ENCODE assay signal across 11 cellular contexts in genomic region chr9:136085815-136086212, GRCh38. TPM values are rescaled to one million over a fixed set of nuclear protein-coding genes. Genes with fewer than 3 reads are reported as not detected.
A peak's percentile ranks its signal among the peaks of the same experiment; 100 is the strongest.
DNase-seq lines count a peak whose midpoint lies in the region; ATAC-seq and TF ChIP-seq lines count a peak whose summit lies in the region.
"Had no signal": no experiment of that assay in that cellular context is flagged by ENCODE, and none has a peak within 500 bp of the region (broad histone marks: within the 10 kb centered on the region; RNA-seq: fewer than 3 reads in every experiment).

No MANE protein-coding gene starts in this region.

- CTCF ChIA-PET in activated CD4-positive, alpha-beta T cell treated with anti-CD3 and anti-CD28 coated beads, Interleukin-2, amount 10 ng/mL, durations not matched to agents 7 days and 5 days (lab: Charles Lee), result no interaction called here

- peaks cover 6% of the 10 kb centered on the region for H3K4me1 Mint-ChIP-seq in activated CD4-positive, alpha-beta T cell treated with anti-CD3 and anti-CD28 coated beads, Interleukin-2, amount 10 ng/mL, durations not matched to agents 7 days and 5 days

- H3K9me3 ChIP-seq in BE2C (no peaks in the 10 kb centered on the region), ascending aorta (no peaks in the 10 kb centered on the region), psoas muscle (no peaks in the 10 kb centered on the region)

- H3K9me3 Mint-ChIP-seq in activated CD4-positive, alpha-beta T cell treated with anti-CD3 and anti-CD28 coated beads, Interleukin-2, amount 10 ng/mL, durations not matched to agents 7 days and 5 days, result no peaks in the 10 kb centered on the region
- H3K9me3 Mint-ChIP-seq: activated CD4-positive, alpha-beta T cell treated with anti-CD3 and anti-CD28 coated beads, Interleukin-2, amount 10 ng/mL, durations not matched to agents 24 days and 14 days had no signal

- H3K27me3 Mint-ChIP-seq in activated CD4-positive, alpha-beta T cell treated with anti-CD3 and anti-CD28 coated beads, Interleukin-2, amount 10 ng/mL, durations not matched to agents 7 days and 5 days, result no peaks in the 10 kb centered on the region
- H3K27me3 Mint-ChIP-seq: activated CD4-positive, alpha-beta T cell treated with anti-CD3 and anti-CD28 coated beads, Interleukin-2, amount 10 ng/mL, durations not matched to agents 24 days and 14 days had no signal

- H3K36me3 ChIP-seq in BE2C (no peaks in the 10 kb centered on the region), ascending aorta (no peaks in the 10 kb centered on the region), psoas muscle (ENCODE audit: insufficient read depth in 1 of 2, low read depth in 1 of 2) (no peaks in the 10 kb centered on the region)

- TF ChIP-seq CTCF in BE2C (IDR thresholded peaks at IDR 0.05; ENCODE audit: low read depth, low read length) (no peak), ascending aorta (IDR thresholded peaks at IDR 0.05) (no peak), psoas muscle (IDR thresholded peaks at IDR 0.05) (no peak)

- no peak overlapping the region for H3K4me3 Mint-ChIP-seq in activated CD4-positive, alpha-beta T cell treated with anti-CD3 and anti-CD28 coated beads, Interleukin-2, amount 10 ng/mL, durations not matched to agents 7 days and 5 days
- H3K4me3 Mint-ChIP-seq: activated CD4-positive, alpha-beta T cell treated with anti-CD3 and anti-CD28 coated beads, Interleukin-2, amount 10 ng/mL, durations not matched to agents 24 days and 14 days had no signal

- intact Hi-C loops in ascending aorta (cut with DNase I), result no loop called here
- intact Hi-C loops in psoas muscle (cut with DNase I), result loop anchor here (5.0 kb wide), 2 partner anchors 36 to 59 kb away; no protein-coding TSS in a partner anchor

- no peak overlapping the region for H3K4me3 ChIP-seq in BE2C (ENCODE audit: low read depth, low read length)
- peak overlapping the region in 1 of 2 donors; percentile 46 for H3K4me3 ChIP-seq in ascending aorta
- H3K4me3 ChIP-seq in psoas muscle, result peak overlapping the region; percentile 21

- ATAC-seq in psoas muscle, result peak; percentile 83 to 86 (median 85)
- no peak for ATAC-seq in HG02678 (IDR thresholded peaks at IDR 0.05; ENCODE audit: unreplicated experiment)
- no peak for ATAC-seq in GM19023 (IDR thresholded peaks at IDR 0.05; ENCODE audit: unreplicated experiment)

- 21 to 29% (median 27%) methylated on average over 16 of the region's 16 CpGs for WGBS in psoas muscle, 3 donors

- POLR2A ChIA-PET in activated CD4-positive, alpha-beta T cell treated with anti-CD3 and anti-CD28 coated beads, Interleukin-2, amount 10 ng/mL, durations not matched to agents 7 days and 5 days (lab: Charles Lee), result no interaction called here

- no peak overlapping the region for H3K27ac Mint-ChIP-seq in activated CD4-positive, alpha-beta T cell treated with anti-CD3 and anti-CD28 coated beads, Interleukin-2, amount 10 ng/mL, durations not matched to agents 7 days and 5 days
- H3K27ac Mint-ChIP-seq: activated CD4-positive, alpha-beta T cell treated with anti-CD3 and anti-CD28 coated beads, Interleukin-2, amount 10 ng/mL, durations not matched to agents 24 days and 14 days had no signal

- H3K27ac ChIP-seq in ascending aorta, result peak overlapping the region; percentile 83 to 90
- peak overlapping the region; percentile 93 for H3K27ac ChIP-seq in psoas muscle

- peak; percentile 8 for DNase-seq in BE2C
- peak in 1 of 2 donors; percentile 86 for DNase-seq in ascending aorta (ENCODE audit: low spot score in 2 of 2)
- DNase-seq in hippocampal formation (lab: John Stamatoyannopoulos, UW), result peak; percentile 85 to 88
- DNase-seq in psoas muscle, result peak; percentile 65 to 90
- DNase-seq in activated CD4-positive, alpha-beta T cell treated with anti-CD3 and anti-CD28 coated beads, Interleukin-2, amount 10 ng/mL, durations not matched to agents 7 days and 5 days, result no peak
- no peak for DNase-seq in T1000 (lab: John Stamatoyannopoulos, UW)
- DNase-seq: activated CD4-positive, alpha-beta T cell treated with anti-CD3 and anti-CD28 coated beads, Interleukin-2, amount 10 ng/mL, durations not matched to agents 24 days and 14 days; activated effector memory CD4-positive, alpha-beta T cell treated with anti-CD3 and anti-CD28 coated beads, Interleukin-2, amount 50 U/mL, for 16 hours; NCI-H1417 treated with DMSO at 0.1 percent for 48 hours had no signal

- H3K4me1 ChIP-seq in BE2C (peaks cover 21% of the 10 kb centered on the region), ascending aorta (peaks cover 27 to 66% of the 10 kb centered on the region in 2 donors), psoas muscle (peaks cover 76% of the 10 kb centered on the region)

- H3K27me3 ChIP-seq in BE2C, result no peaks in the 10 kb centered on the region
- H3K27me3 ChIP-seq in ascending aorta, result no peaks in the 10 kb centered on the region
- H3K27me3 ChIP-seq in psoas muscle (ENCODE audit: insufficient read depth in 3 of 3, low read length in 2 of 3), result no peaks in the 10 kb centered on the region

- no peaks in the 10 kb centered on the region for H3K36me3 Mint-ChIP-seq in activated CD4-positive, alpha-beta T cell treated with anti-CD3 and anti-CD28 coated beads, Interleukin-2, amount 10 ng/mL, durations not matched to agents 7 days and 5 days (ENCODE audit: low read depth)

RNA-seq across cellular contexts. Expression of gene NACC2, which starts 9.3 kb away (rescaled TPM):
- 7.1 TPM for polyA plus RNA-seq in BE2C (2012; ENCODE audit: insufficient read depth, insufficient read length, low read depth)
- 72.2 TPM for total RNA-seq in ascending aorta
- 10 to 100 TPM; 18.4 to 33.5 (median 28.0) TPM for total RNA-seq in psoas muscle
- 10 to 100 TPM in 2 of 3 donors, 1 to 10 TPM in 1; 8.5 to 14.0 (median 10.4) TPM for polyA plus RNA-seq in psoas muscle
- 1 to 10 TPM; 4.1 to 4.4 TPM for total RNA-seq in activated CD4-positive, alpha-beta T cell treated with anti-CD3 and anti-CD28 coated beads, Interleukin-2, amount 10 ng/mL, durations not matched to agents 7 days and 5 days

RNA-seq across cellular contexts. Expression of gene TMEM250, which starts 32.9 kb away (rescaled TPM):
- 50.2 TPM for polyA plus RNA-seq in BE2C (2012; ENCODE audit: insufficient read depth, insufficient read length, low read depth)
- total RNA-seq in ascending aorta (80.3 TPM), psoas muscle (10 to 100 TPM; 17.3 to 27.8 (median 22.5) TPM)
- polyA plus RNA-seq in psoas muscle, result 10 to 100 TPM; 28.8 to 49.5 (median 41.3) TPM
- 10 to 100 TPM; 50.2 to 56.4 TPM for total RNA-seq in activated CD4-positive, alpha-beta T cell treated with anti-CD3 and anti-CD28 coated beads, Interleukin-2, amount 10 ng/mL, durations not matched to agents 7 days and 5 days

Comparison
In these comparisons a context has a peak if more than half of its experiments do, and no peak if none do; other contexts are left out.
1. DNase-seq: peak in BE2C (single experiment), hippocampal formation (2 of 2) and psoas muscle (2 of 2); none in activated CD4-positive, alpha-beta T cell treated with anti-CD3 and anti-CD28 coated beads, Interleukin-2, amount 10 ng/mL, durations not matched to agents 7 days and 5 days (single experiment) and T1000 (single experiment).
2. ATAC-seq: peak in psoas muscle (4 of 4); none in HG02678 (single experiment) and GM19023 (single experiment).